ENCODE assay signal across 12 cellular contexts in the genomic region with DNA sequence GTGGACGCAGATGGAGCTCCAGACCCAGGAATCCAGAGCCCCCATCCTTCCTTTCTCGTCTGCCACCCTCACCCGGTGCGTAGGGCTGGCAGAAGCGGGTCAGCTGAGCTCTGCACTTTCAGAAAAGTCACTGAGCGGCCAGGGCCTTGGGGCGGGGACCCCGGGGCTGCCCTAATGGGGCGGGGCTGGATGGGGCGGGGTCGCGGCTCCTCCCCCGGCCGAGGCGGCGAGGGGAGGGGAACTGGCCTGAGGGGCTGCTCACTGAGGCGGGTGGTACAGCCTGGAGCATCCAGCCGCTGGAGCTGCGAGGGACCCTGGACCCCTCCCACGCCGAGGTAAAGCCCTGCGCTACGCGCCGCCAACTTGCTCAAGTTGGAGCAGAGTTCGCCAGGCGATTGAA. TPM values are rescaled to one million over a fixed set of nuclear protein-coding genes. Genes with fewer than 3 reads are reported as not detected.
DNase-seq lines count a peak whose midpoint lies in the region; ATAC-seq, FAIRE-seq and TF ChIP-seq lines count a peak whose summit lies in the region.
"Had no signal": no experiment of that assay in that cellular context is flagged by ENCODE, and none has a peak within 500 bp of the region (broad histone marks: within the 10 kb centered on the region; RNA-seq: fewer than 3 reads in every experiment).

Gene DEFB124 (minus strand): TSS at position 96 of the 400 bp plus-strand sequence. CDS start 2,114 bp downstream, outside the sequence.
Gene REM1 (plus strand): TSS at position 257 of the 400 bp plus-strand sequence. CDS start 1,158 bp downstream, outside the sequence.

- H3K9me3 ChIP-seq in Peyer's patch (no peaks in the 10 kb centered on the region), heart right ventricle (no peaks in the 10 kb centered on the region), pancreas (no peaks in the 10 kb centered on the region)
- no peaks in the 10 kb centered on the region for H3K9me3 ChIP-seq in CD4-positive, alpha-beta T cell (ENCODE audit: control insufficient read depth, low read length)
- H3K9me3 ChIP-seq: MG63 had no signal

- H3K4me1 Mint-ChIP-seq in CD4-positive, alpha-beta T cell (ENCODE audit: low read depth): no peaks in the 10 kb centered on the region

- no peaks in the 10 kb centered on the region for H3K36me3 Mint-ChIP-seq in CD4-positive, alpha-beta T cell (ENCODE audit: low read depth)

- DNase-seq in Peyer's patch (peak in 1 of 3 donors; percentile 54), heart right ventricle (peak; percentile 67 to 72), pancreas (no peak), DMS79 treated with DMSO at 0.1 percent for 48 hours (lab: John Stamatoyannopoulos, UW) (no peak), GF-D8 (lab: John Stamatoyannopoulos, UW) (no peak)
- no peak for DNase-seq in CD4-positive, alpha-beta T cell
- DNase-seq: hippocampal formation, MG63, occipital lobe had no signal

- H3K27me3 ChIP-seq in ACC112 (ENCODE audit: insufficient read depth, low read length): 0 out of 2 replicates have a peak, but pooled peaks cover 6% of the 10 kb centered on the region
- H3K27me3 ChIP-seq in Peyer's patch: peaks cover 0 to 5% of the 10 kb centered on the region in 2 donors
- peaks cover 0 to 31% (median 27%) of the 10 kb centered on the region in 7 donors for H3K27me3 ChIP-seq in heart right ventricle
- peaks cover 0 to 12% (median 0%) of the 10 kb centered on the region in 4 donors for H3K27me3 ChIP-seq in pancreas
- H3K27me3 ChIP-seq in CD4-positive, alpha-beta T cell (ENCODE audit: control insufficient read depth, insufficient read depth, low read length): peaks cover 35% of the 10 kb centered on the region
- H3K27me3 ChIP-seq: MG63 had no signal

- H3K4me3 ChIP-seq in ACC112 (ENCODE audit: low read depth, low read length): peak within 1 kb of the TSS; percentile 71
- peak within 1 kb of the TSS; percentile 10 to 56 (median 40) for H3K4me3 ChIP-seq in Peyer's patch
- H3K4me3 ChIP-seq in heart right ventricle: peak within 1 kb of the TSS; percentile 36 to 70 (median 55)
- H3K4me3 ChIP-seq in pancreas: peak within 1 kb of the TSS in 2 of 4 donors; percentile 24 to 37
- H3K4me3 ChIP-seq: MG63 had no signal

- ATAC-seq in heart right ventricle: peak; percentile 82 to 94 (median 91)
- ATAC-seq in pancreas: peak in 3 of 4 donors; percentile 36 to 79 (median 43)
- ATAC-seq in GM18520 (IDR thresholded peaks at IDR 0.05; ENCODE audit: unreplicated experiment): no peak
- ATAC-seq in CD4-positive, alpha-beta T cell (ENCODE audit: poor library complexity): no peak

- H3K4me1 ChIP-seq in ACC112 (ENCODE audit: control insufficient read depth, insufficient read depth, low read length, unreplicated experiment) (peaks cover 28% of the 10 kb centered on the region), Peyer's patch (peaks cover 0 to 12% (median 0%) of the 10 kb centered on the region in 4 donors), heart right ventricle (peaks cover 0 to 35% (median 10%) of the 10 kb centered on the region in 9 donors), pancreas (no peaks in the 10 kb centered on the region)

- WGBS in heart right ventricle, 2 donors: 2 to 3% methylated on average over 27 of the region's 27 CpGs
- WGBS in pancreas, 2 donors: 2 to 5% methylated on average over 27 of the region's 27 CpGs

- no peak for FAIRE-seq in pancreas (lab: Jason Lieb, UNC)
- FAIRE-seq: bronchial epithelial cell had no signal

- peak within 1 kb of the TSS; percentile 44 for H2AFZ ChIP-seq in ACC112 (ENCODE audit: low read length, unreplicated experiment)

- CTCF ChIA-PET in CD4-positive, alpha-beta T cell (lab: Charles Lee): interaction anchor here (0.8 to 1.3 kb wide), 2 partner anchors 15 to 28 kb away, joined by 3 read pairs; no protein-coding TSS in a partner anchor

- peaks cover 62% of the 10 kb centered on the region for H3K27me3 Mint-ChIP-seq in CD4-positive, alpha-beta T cell

- H3K27ac Mint-ChIP-seq in CD4-positive, alpha-beta T cell: no peak within 1 kb of the TSS

- TF ChIP-seq CTCF in Peyer's patch (IDR thresholded peaks at IDR 0.05): no peak
- no peak for TF ChIP-seq CTCF in heart right ventricle (IDR thresholded peaks at IDR 0.05)
- no peak for TF ChIP-seq CTCF in pancreas (IDR thresholded peaks at IDR 0.05)
- no peak for TF ChIP-seq CTCF in CD4-positive, alpha-beta T cell (IDR thresholded peaks at IDR 0.05)

- H3K36me3 ChIP-seq in ACC112 (ENCODE audit: insufficient read depth, low read length) (no peaks in the 10 kb centered on the region), Peyer's patch (no peaks in the 10 kb centered on the region), heart right ventricle (peaks cover 0 to 3% (median 0%) of the 10 kb centered on the region in 9 donors), pancreas (no peaks in the 10 kb centered on the region)
- H3K36me3 ChIP-seq: MG63 had no signal

- no peaks in the 10 kb centered on the region for H3K79me2 ChIP-seq in ACC112 (ENCODE audit: control insufficient read depth, insufficient read depth, low read length, unreplicated experiment)

- POLR2A ChIA-PET in CD4-positive, alpha-beta T cell (lab: Charles Lee): no interaction called here

- intact Hi-C loops in heart right ventricle (cut with DNase I) (no loop called here), pancreas (cut with DNase I) (no loop called here)
- intact Hi-C loops in CD4-positive, alpha-beta T cell (cut with DNase I, micrococcal nuclease): no loop called here

- H3K9me3 Mint-ChIP-seq in CD4-positive, alpha-beta T cell: no peaks in the 10 kb centered on the region

- H3K27ac ChIP-seq in ACC112 (ENCODE audit: low read depth, low read length) (no peak within 1 kb of the TSS), Peyer's patch (peak within 1 kb of the TSS; percentile 9 to 74 (median 46)), heart right ventricle (peak within 1 kb of the TSS; percentile 50 to 89 (median 80)), pancreas (no peak within 1 kb of the TSS)
- H3K27ac ChIP-seq in CD4-positive, alpha-beta T cell (ENCODE audit: low read depth, low read length): no peak within 1 kb of the TSS

- no peak within 1 kb of the TSS for H3K4me3 Mint-ChIP-seq in CD4-positive, alpha-beta T cell

- no peak for TF ChIP-seq POLR2A in Peyer's patch (IDR thresholded peaks at IDR 0.05)

RNA-seq across cellular contexts. Expression of gene DEFB124, which starts in this region (rescaled TPM):
- total RNA-seq in Peyer's patch (not detected), heart right ventricle (1 to 10 TPM in 2 of 10 donors, not detected in 8; 1.5 to 3.1 TPM), pancreas (under 1 TPM in 1 of 6 donors, not detected in 5; 0.32 TPM)
- polyA plus RNA-seq in heart right ventricle (1 to 10 TPM in 1 of 2 donors, under 1 TPM in 1; 0.13 to 1.5 TPM), pancreas (not detected)
- not detected for total RNA-seq in CD4-positive, alpha-beta T cell
- total RNA-seq: bronchial epithelial cell, occipital lobe had no signal

RNA-seq across cellular contexts. Expression of gene REM1, which starts in this region (rescaled TPM):
- total RNA-seq in Peyer's patch (1 to 10 TPM in 2 of 4 donors, not detected in 2; 1.4 to 1.7 TPM), heart right ventricle (1 to 10 TPM in 7 of 10 donors, under 1 TPM in 3; 0.60 to 3.4 (median 1.3) TPM), pancreas (under 1 TPM in 5 of 6 donors, not detected in 1; 0.14 to 0.56 (median 0.26) TPM)
- polyA plus RNA-seq in heart right ventricle (1 to 10 TPM; 3.9 to 7.2 TPM), pancreas (1 to 10 TPM in 1 of 2 donors, under 1 TPM in 1; 0.87 to 1.7 TPM)
- total RNA-seq in CD4-positive, alpha-beta T cell: not detected
- total RNA-seq: bronchial epithelial cell, occipital lobe had no signal

Comparison
In these comparisons a context has a peak if more than half of its experiments do, and no peak if none do; other contexts are left out.
1. H3K27ac ChIP-seq: peak in Peyer's patch (4 of 4) and heart right ventricle (10 of 10); none in ACC112 (single experiment), pancreas (0 of 4) and CD4-positive, alpha-beta T cell (single experiment).
2. DNase-seq: peak in heart right ventricle (2 of 2); none in pancreas (0 of 6), CD4-positive, alpha-beta T cell (0 of 10), DMS79 treated with DMSO at 0.1 percent for 48 hours (single experiment) and GF-D8 (single experiment).
3. ATAC-seq: peak in heart right ventricle (8 of 8) and pancreas (3 of 4); none in GM18520 (single experiment) and CD4-positive, alpha-beta T cell (single experiment).